ENCODE assay signal across 1 cellular context in the genomic region with DNA sequence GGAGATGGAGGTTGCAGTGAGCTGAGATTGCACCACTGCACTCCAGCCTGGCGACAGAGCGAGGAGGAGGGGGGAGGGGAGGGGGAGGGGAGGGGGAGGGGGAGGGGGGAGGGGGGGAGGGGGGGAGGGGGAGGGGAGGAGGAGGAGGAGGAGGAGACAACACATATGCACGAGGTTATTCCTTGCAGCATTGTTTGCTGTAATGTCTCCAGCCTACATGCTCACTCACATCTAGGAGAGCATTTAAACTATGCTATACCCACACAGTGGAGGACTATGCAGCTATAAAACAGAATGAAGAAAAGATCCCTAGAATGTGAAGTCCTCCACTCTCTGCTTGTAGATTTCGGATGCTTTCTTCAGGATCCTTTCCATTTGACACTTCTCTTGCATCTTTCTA.
TF ChIP-seq lines count a peak whose summit lies in the region.

No MANE protein-coding gene starts in this region.

TF ChIP-seq in HepG2, 621 proteins besides CTCF, POLR2A, EP300 and RAD21:
- TF ChIP-seq ZNF503 (CRISPR knock-in tag; IDR thresholded peaks at IDR 0.05) (no peak), HCFC1 (IDR thresholded peaks at IDR 0.05; ENCODE audit: low read depth, low read length) (no peak), SNAI1 (CRISPR knock-in tag; IDR thresholded peaks at IDR 0.05; ENCODE audit: borderline replicate concordance) (no peak), ZSCAN21 (CRISPR knock-in tag; IDR thresholded peaks at IDR 0.05; ENCODE audit: borderline replicate concordance) (no peak), MTA3 (CRISPR knock-in tag; IDR thresholded peaks at IDR 0.05) (no peak), PCBP1 (IDR thresholded peaks at IDR 0.05; ENCODE audit: borderline replicate concordance, low read depth, low read length) (0 out of 2 replicates have a peak, but pooled peaks have one; percentile 57), PCBP2 (optimal IDR thresholded peaks at IDR 0.05; ENCODE audit: low read depth, low read length, poor library complexity, severe bottlenecking) (peak; percentile 58), HNRNPK (IDR thresholded peaks at IDR 0.05; ENCODE audit: low read depth, low read length, poor library complexity, severe bottlenecking) (peak; percentile 94)
- TF ChIP-seq, protein P1, sequence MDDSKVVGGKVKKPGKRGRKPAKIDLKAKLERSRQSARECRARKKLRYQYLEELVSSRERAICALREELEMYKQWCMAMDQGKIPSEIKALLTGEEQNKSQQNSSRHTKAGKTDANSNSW (CRISPR knock-in tag; IDR thresholded peaks at IDR 0.05; ENCODE audit: borderline replicate concordance): no peak
TF ChIP-seq in HepG2: peak in this region for 3.
